Comparison of ENCODE assay signal across 1 cellular context in the genomic region with DNA sequence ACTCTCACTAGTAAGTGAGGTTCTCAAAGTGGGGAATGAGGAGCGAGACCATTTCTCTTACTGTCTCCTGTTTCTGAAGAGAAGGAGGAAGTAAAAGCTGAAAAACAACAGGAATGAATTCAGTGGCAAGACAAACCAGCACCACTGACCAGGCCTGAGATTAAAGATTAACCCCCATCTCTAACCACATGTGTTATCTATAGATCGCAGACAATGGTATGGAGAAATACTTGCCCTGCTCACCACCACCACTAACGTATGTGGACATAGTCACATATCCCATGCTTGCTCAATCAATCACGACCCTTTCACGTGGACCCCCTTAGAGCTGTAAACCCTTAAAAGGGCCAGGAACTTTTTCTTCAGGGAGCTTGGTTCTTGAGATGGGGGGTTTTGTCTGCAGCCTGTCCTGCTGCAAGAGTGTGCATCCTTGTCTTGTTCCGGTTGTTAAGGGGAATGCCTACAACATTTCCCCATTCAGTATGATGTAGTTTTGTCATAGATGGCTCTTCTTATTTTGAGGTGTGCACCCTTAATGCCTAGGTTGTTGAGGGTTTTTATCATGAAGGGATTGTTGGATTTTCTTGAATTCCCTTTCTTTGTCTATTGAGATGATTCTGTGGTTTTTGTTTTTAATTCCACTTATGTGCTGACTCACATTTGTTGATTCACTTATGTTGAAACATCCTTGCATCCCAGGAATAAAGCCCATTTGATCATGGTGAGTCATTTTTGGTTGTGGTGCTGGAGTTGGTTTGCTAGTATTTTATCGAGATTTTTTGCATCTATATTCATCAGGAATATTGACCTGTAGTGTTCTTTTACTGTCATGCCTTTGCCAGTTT.
TF ChIP-seq lines count a peak whose summit lies in the region.

No MANE protein-coding gene starts in this region.

TF ChIP-seq in GM12878, 131 proteins besides CTCF, POLR2A, EP300 and RAD21 (continued from another document):
- TF ChIP-seq MXI1 (IDR thresholded peaks at IDR 0.05; ENCODE audit: low read depth, low read length) (no peak), BMI1 (IDR thresholded peaks at IDR 0.05; ENCODE audit: borderline replicate concordance) (no peak), ZBED1 (IDR thresholded peaks at IDR 0.05; ENCODE audit: borderline replicate concordance) (no peak), NFIC (IDR thresholded peaks at IDR 0.05; ENCODE audit: low read depth, low read length) (no peak), SUZ12 (IDR thresholded peaks at IDR 0.05; ENCODE audit: unreplicated experiment) (no peak), HCFC1 (IDR thresholded peaks at IDR 0.05; ENCODE audit: low read length) (no peak), IKZF2 (IDR thresholded peaks at IDR 0.05) (no peak)
- TF ChIP-seq, protein P1, sequence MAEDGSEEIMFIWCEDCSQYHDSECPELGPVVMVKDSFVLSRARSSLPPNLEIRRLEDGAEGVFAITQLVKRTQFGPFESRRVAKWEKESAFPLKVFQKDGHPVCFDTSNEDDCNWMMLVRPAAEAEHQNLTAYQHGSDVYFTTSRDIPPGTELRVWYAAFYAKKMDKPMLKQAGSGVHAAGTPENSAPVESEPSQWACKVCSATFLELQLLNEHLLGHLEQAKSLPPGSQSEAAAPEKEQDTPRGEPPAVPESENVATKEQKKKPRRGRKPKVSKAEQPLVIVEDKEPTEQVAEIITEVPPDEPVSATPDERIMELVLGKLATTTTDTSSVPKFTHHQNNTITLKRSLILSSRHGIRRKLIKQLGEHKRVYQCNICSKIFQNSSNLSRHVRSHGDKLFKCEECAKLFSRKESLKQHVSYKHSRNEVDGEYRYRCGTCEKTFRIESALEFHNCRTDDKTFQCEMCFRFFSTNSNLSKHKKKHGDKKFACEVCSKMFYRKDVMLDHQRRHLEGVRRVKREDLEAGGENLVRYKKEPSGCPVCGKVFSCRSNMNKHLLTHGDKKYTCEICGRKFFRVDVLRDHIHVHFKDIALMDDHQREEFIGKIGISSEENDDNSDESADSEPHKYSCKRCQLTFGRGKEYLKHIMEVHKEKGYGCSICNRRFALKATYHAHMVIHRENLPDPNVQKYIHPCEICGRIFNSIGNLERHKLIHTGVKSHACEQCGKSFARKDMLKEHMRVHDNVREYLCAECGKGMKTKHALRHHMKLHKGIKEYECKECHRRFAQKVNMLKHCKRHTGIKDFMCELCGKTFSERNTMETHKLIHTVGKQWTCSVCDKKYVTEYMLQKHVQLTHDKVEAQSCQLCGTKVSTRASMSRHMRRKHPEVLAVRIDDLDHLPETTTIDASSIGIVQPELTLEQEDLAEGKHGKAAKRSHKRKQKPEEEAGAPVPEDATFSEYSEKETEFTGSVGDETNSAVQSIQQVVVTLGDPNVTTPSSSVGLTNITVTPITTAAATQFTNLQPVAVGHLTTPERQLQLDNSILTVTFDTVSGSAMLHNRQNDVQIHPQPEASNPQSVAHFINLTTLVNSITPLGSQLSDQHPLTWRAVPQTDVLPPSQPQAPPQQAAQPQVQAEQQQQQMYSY (CRISPR knock-in tag; IDR thresholded peaks at IDR 0.05) = no peak
